Comparison of ENCODE assay signal across 14 cellular contexts in the genomic region with DNA sequence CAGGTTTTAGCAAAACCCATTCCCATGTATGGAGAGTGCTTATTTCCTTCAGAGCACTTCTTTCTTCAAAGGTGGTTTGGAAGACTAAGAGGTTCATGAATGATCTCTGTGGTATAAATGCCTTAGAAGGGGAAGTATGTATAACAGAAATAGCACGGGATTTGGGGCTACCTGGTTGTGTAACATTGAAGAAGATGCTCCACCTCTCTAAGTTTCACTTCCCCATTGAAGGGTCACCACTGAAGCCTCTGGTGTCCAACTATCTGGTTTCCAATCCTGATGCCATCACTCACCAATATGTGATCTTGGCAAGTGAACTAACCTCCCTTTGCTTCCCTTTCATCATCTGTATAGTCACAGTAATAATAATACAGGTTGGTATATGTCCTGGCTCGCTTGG. TPM values are rescaled to one million over a fixed set of nuclear protein-coding genes. Genes with fewer than 3 reads are reported as not detected.
DNase-seq lines count a peak whose midpoint lies in the region; ATAC-seq and TF ChIP-seq lines count a peak whose summit lies in the region.
"Had no signal": no experiment of that assay in that cellular context is flagged by ENCODE, and none has a peak within 500 bp of the region (broad histone marks: within the 10 kb centered on the region; RNA-seq: fewer than 3 reads in every experiment).

No MANE protein-coding gene starts in this region.

- TF ChIP-seq CTCF in mesothelial cell of epicardium (IDR thresholded peaks at IDR 0.05; ENCODE audit: unreplicated experiment), result no peak

- no peaks in the 10 kb centered on the region for H3K4me1 Mint-ChIP-seq in mesothelial cell of epicardium
- H3K4me1 Mint-ChIP-seq: activated CD4-positive, alpha-beta T cell treated with anti-CD3 and anti-CD28 coated beads, Interleukin-2, amount 10 ng/mL, durations not matched to agents 7 days and 5 days; immature natural killer cell had no signal

- DNase-seq in SKM-1 (lab: John Stamatoyannopoulos, UW; ENCODE audit: unreplicated experiment), result peak; percentile 74
- DNase-seq in mesothelial cell of epicardium (ENCODE audit: low spot score in 2 of 2, unreplicated experiment in 2 of 2), result no peak
- DNase-seq in middle frontal gyrus (ENCODE audit: extremely low spot score, low spot score), result no peak
- no peak for DNase-seq in AG08396 (ENCODE audit: low spot score)
- DNase-seq in COLO668 (lab: John Stamatoyannopoulos, UW; ENCODE audit: unreplicated experiment), result no peak
- DNase-seq: activated CD4-positive, alpha-beta T cell treated with anti-CD3 and anti-CD28 coated beads, Interleukin-2, amount 10 ng/mL, durations not matched to agents 7 days and 5 days; adrenal gland; NCI-H1105 treated with DMSO at 0.1 percent for 48 hours; SHP77 treated with DMSO at 0.1 percent for 48 hours had no signal

- peaks cover 7% of the 10 kb centered on the region for H3K9me3 Mint-ChIP-seq in mesothelial cell of epicardium
- H3K9me3 Mint-ChIP-seq: activated CD4-positive, alpha-beta T cell treated with anti-CD3 and anti-CD28 coated beads, Interleukin-2, amount 10 ng/mL, durations not matched to agents 7 days and 5 days; immature natural killer cell had no signal

- peak; percentile 93 for ATAC-seq in GM18858 (IDR thresholded peaks at IDR 0.05; ENCODE audit: unreplicated experiment)
- peak; percentile 90 for ATAC-seq in GM21619 (IDR thresholded peaks at IDR 0.05; ENCODE audit: unreplicated experiment)
- ATAC-seq in HG03175 (IDR thresholded peaks at IDR 0.05; ENCODE audit: unreplicated experiment), result peak; percentile 99
- ATAC-seq: HCT116 had no signal

- H3K4me3 Mint-ChIP-seq in mesothelial cell of epicardium, result no peak overlapping the region
- H3K4me3 Mint-ChIP-seq: activated CD4-positive, alpha-beta T cell treated with anti-CD3 and anti-CD28 coated beads, Interleukin-2, amount 10 ng/mL, durations not matched to agents 7 days and 5 days; immature natural killer cell had no signal

- H3K27me3 Mint-ChIP-seq in mesothelial cell of epicardium (ENCODE audit: low read depth), result peaks cover 4% of the 10 kb centered on the region

- no peak overlapping the region for H3K27ac Mint-ChIP-seq in mesothelial cell of epicardium
- H3K27ac Mint-ChIP-seq: activated CD4-positive, alpha-beta T cell treated with anti-CD3 and anti-CD28 coated beads, Interleukin-2, amount 10 ng/mL, durations not matched to agents 7 days and 5 days had no signal

- no peaks in the 10 kb centered on the region for H3K36me3 Mint-ChIP-seq in mesothelial cell of epicardium
- H3K36me3 Mint-ChIP-seq: immature natural killer cell had no signal

RNA-seq across cellular contexts. Expression of a gene that starts 37.2 kb away (rescaled TPM):
- 46.8 to 51.6 TPM (median 48.2 TPM) in 3 replicates for total RNA-seq in mesothelial cell of epicardium
